ENCODE assay signal across 9 cellular contexts in genomic region chr18:45666520-45666919, GRCh38. TPM values are rescaled to one million over a fixed set of nuclear protein-coding genes. Genes with fewer than 3 reads are reported as not detected.
DNase-seq lines count a peak whose midpoint lies in the region; ATAC-seq and TF ChIP-seq lines count a peak whose summit lies in the region.
"Had no signal": no experiment of that assay in that cellular context is flagged by ENCODE, and none has a peak within 500 bp of the region (broad histone marks: within the 10 kb centered on the region; RNA-seq: fewer than 3 reads in every experiment).

No MANE protein-coding gene starts in this region.

- H3K79me2 ChIP-seq in Loucy (ENCODE audit: insufficient read depth, low read length): no peaks in the 10 kb centered on the region

- H3K27me3 ChIP-seq in Loucy (ENCODE audit: insufficient read depth, low read length, poor library complexity, severe bottlenecking) (no peaks in the 10 kb centered on the region), left lung (no peaks in the 10 kb centered on the region)
- H3K27me3 ChIP-seq in naive thymus-derived CD4-positive, alpha-beta T cell (ENCODE audit: control insufficient read depth in 2 of 2, insufficient read depth in 2 of 2, low read length in 2 of 2): no peaks in the 10 kb centered on the region
- H3K27me3 ChIP-seq: right lobe of liver had no signal

- no peak overlapping the region for H3K27ac ChIP-seq in naive thymus-derived CD4-positive, alpha-beta T cell (ENCODE audit: low read depth, low read length)
- H3K27ac ChIP-seq in left lung: peak overlapping the region in 1 of 2 donors; percentile 50
- H3K27ac ChIP-seq: right lobe of liver had no signal

- intact Hi-C loops in naive thymus-derived CD4-positive, alpha-beta T cell (cut with micrococcal nuclease): loop anchor here in 1 of 2 donors (10.0 kb wide), 1 partner anchor 988 kb away; the partner anchor contains the start of gene LOXHD1
- intact Hi-C loops in left lung (cut with DNase I): loop anchor here in 1 of 2 donors (10.0 kb wide), 1 partner anchor 408 kb away; the partner anchor contains the start of gene PSTPIP2

- no peak for TF ChIP-seq CTCF in HFFc6 (IDR thresholded peaks at IDR 0.05)
- TF ChIP-seq CTCF in Loucy (conservative IDR thresholded peaks at IDR 0.05; ENCODE audit: low read length): no peak
- no peak for TF ChIP-seq CTCF in left lung (IDR thresholded peaks at IDR 0.05)

- peak overlapping the region; percentile 34 for H3K4me3 Mint-ChIP-seq in HFFc6
- peak overlapping the region in 9 of 10 donors; percentile 44 to 87 (median 65) for H3K4me3 Mint-ChIP-seq in naive thymus-derived CD4-positive, alpha-beta T cell

- H3K4me2 ChIP-seq in Loucy (ENCODE audit: low read depth, low read length, poor library complexity, severe bottlenecking): peak overlapping the region; percentile 72

- peaks cover 55% of the 10 kb centered on the region for H3K4me1 Mint-ChIP-seq in HFFc6 (ENCODE audit: low read depth)
- peaks cover 38 to 71% (median 67%) of the 10 kb centered on the region in 7 donors for H3K4me1 Mint-ChIP-seq in naive thymus-derived CD4-positive, alpha-beta T cell

- no peak overlapping the region for H2AFZ ChIP-seq in Loucy (ENCODE audit: low read length)

- H3K4me3 ChIP-seq in Loucy (ENCODE audit: low read length, poor library complexity, severe bottlenecking) (peak overlapping the region; percentile 57), left lung (no peak overlapping the region)
- H3K4me3 ChIP-seq in naive thymus-derived CD4-positive, alpha-beta T cell (ENCODE audit: low read length): peak overlapping the region; percentile 3
- H3K4me3 ChIP-seq: right lobe of liver had no signal

- H3K9me3 ChIP-seq in Loucy (ENCODE audit: insufficient read depth, low read depth, low read length) (no peaks in the 10 kb centered on the region), left lung (no peaks in the 10 kb centered on the region)
- H3K9me3 ChIP-seq in naive thymus-derived CD4-positive, alpha-beta T cell (ENCODE audit: control insufficient read depth in 2 of 3, low read length in 3 of 3): no peaks in the 10 kb centered on the region
- H3K9me3 ChIP-seq: right lobe of liver had no signal

- no peaks in the 10 kb centered on the region for H4K20me1 ChIP-seq in Loucy (ENCODE audit: insufficient read depth, low read length, poor library complexity, severe bottlenecking)

- H3K9me3 Mint-ChIP-seq in HFFc6: no peaks in the 10 kb centered on the region
- H3K9me3 Mint-ChIP-seq in naive thymus-derived CD4-positive, alpha-beta T cell: no peaks in the 10 kb centered on the region

- peaks cover 8% of the 10 kb centered on the region for H3K27me3 Mint-ChIP-seq in HFFc6 (ENCODE audit: insufficient read depth)
- H3K27me3 Mint-ChIP-seq in naive thymus-derived CD4-positive, alpha-beta T cell: peaks cover 0 to 18% (median 0%) of the 10 kb centered on the region in 5 donors

- ATAC-seq in GM18870 (IDR thresholded peaks at IDR 0.05; ENCODE audit: unreplicated experiment) (peak; percentile 67), left lung (no peak)
- peak; percentile 45 for ATAC-seq in naive thymus-derived CD4-positive, alpha-beta T cell

- DNase-seq in HFFc6 (no peak), NCI-H2227 (lab: John Stamatoyannopoulos, UW; ENCODE audit: unreplicated experiment) (no peak), left lung (no peak)
- DNase-seq in naive thymus-derived CD4-positive, alpha-beta T cell: peak in 3 of 9 donors; percentile 24 to 45 (median 38)
- DNase-seq in stimulated activated CD4-positive, alpha-beta T cell treated with anti-CD3 and anti-CD28 coated beads, Interleukin-12 subunit alpha, Interleukin-12 subunit beta, amount 100 ng/mL, for 4 hours: no peak
- DNase-seq: right lobe of liver had no signal

- peaks cover 22% of the 10 kb centered on the region for H3F3A ChIP-seq in Loucy (ENCODE audit: low read depth)

- no peaks in the 10 kb centered on the region for H3K36me3 Mint-ChIP-seq in HFFc6 (ENCODE audit: low read depth)
- no peaks in the 10 kb centered on the region for H3K36me3 Mint-ChIP-seq in naive thymus-derived CD4-positive, alpha-beta T cell

- peaks cover 63% of the 10 kb centered on the region for H3K4me1 ChIP-seq in Loucy (ENCODE audit: insufficient read depth, low read length, poor library complexity, severe bottlenecking)
- peaks cover 41 to 55% of the 10 kb centered on the region in 2 donors for H3K4me1 ChIP-seq in naive thymus-derived CD4-positive, alpha-beta T cell (ENCODE audit: control insufficient read depth in 2 of 2, insufficient read depth in 2 of 2, low read length in 2 of 2)
- peaks cover 4 to 33% of the 10 kb centered on the region in 2 donors for H3K4me1 ChIP-seq in left lung

- H3K36me3 ChIP-seq in Loucy (ENCODE audit: insufficient read depth, low read length) (no peaks in the 10 kb centered on the region), left lung (no peaks in the 10 kb centered on the region)
- H3K36me3 ChIP-seq in naive thymus-derived CD4-positive, alpha-beta T cell (ENCODE audit: control insufficient read depth in 2 of 3, insufficient read depth in 3 of 3, low read length in 3 of 3): no peaks in the 10 kb centered on the region
- H3K36me3 ChIP-seq: right lobe of liver had no signal

- no peak overlapping the region for H3K27ac Mint-ChIP-seq in HFFc6
- H3K27ac Mint-ChIP-seq in naive thymus-derived CD4-positive, alpha-beta T cell: peak overlapping the region in 8 of 9 donors; percentile 44 to 90 (median 80)

- POLR2A ChIA-PET in naive thymus-derived CD4-positive, alpha-beta T cell (lab: Charles Lee): interaction anchor here (1.5 to 10.0 kb wide), 4 partner anchors 10 to 212 kb away, joined by 4 to 120 read pairs (median 6); no protein-coding TSS in a partner anchor

- CTCF ChIA-PET in naive thymus-derived CD4-positive, alpha-beta T cell (lab: Charles Lee): interaction anchor here (0.6 to 8.5 kb wide), 15 partner anchors 10 to 1538 kb away, joined by 3 to 157 read pairs (median 4); no protein-coding TSS in a partner anchor

- no peaks in the 10 kb centered on the region for H3K9me2 ChIP-seq in Loucy (replicated peaks; ENCODE audit: low read depth, low read length)

- H3K9ac ChIP-seq in Loucy (ENCODE audit: low read depth, low read length, poor library complexity, severe bottlenecking): peak overlapping the region; percentile 68

RNA-seq across cellular contexts. Expression of gene SLC14A2, which starts 51.2 kb away (rescaled TPM):
- not detected for total RNA-seq in HFFc6 (2021; fragmentation: NEBNext Ultra II Directional; extraction: Animal tissue kit (Norgen Biotek cat#: 25700))
- total RNA-seq in naive thymus-derived CD4-positive, alpha-beta T cell: under 1 TPM in 1 of 5 experiments, not detected in 4; 0.10 TPM
- polyA plus RNA-seq in naive thymus-derived CD4-positive, alpha-beta T cell: not detected
- under 1 TPM; 0.12 to 0.37 TPM for total RNA-seq in left lung
- total RNA-seq: HT1080 had no signal

RNA-seq across cellular contexts. Expression of gene SLC14A1, which starts 57.5 kb away (rescaled TPM):
- 1 to 10 TPM in 1 of 6 experiments, under 1 TPM in 5; 0.24 to 1.3 (median 0.73) TPM for total RNA-seq in HFFc6 (2021; fragmentation: NEBNext Ultra II Directional; extraction: Animal tissue kit (Norgen Biotek cat#: 25700))
- total RNA-seq in naive thymus-derived CD4-positive, alpha-beta T cell: 10 to 100 TPM in 1 of 5 experiments, 1 to 10 TPM in 3, under 1 TPM in 1; 0.97 to 12.9 (median 3.3) TPM
- 1 to 10 TPM; 1.4 to 2.2 TPM for polyA plus RNA-seq in naive thymus-derived CD4-positive, alpha-beta T cell
- total RNA-seq in left lung: 1 to 10 TPM in 1 of 2 donors, under 1 TPM in 1; 0.86 to 1.6 TPM

Comparison
In these comparisons a context has a peak if more than half of its experiments do, and no peak if none do; other contexts are left out.
1. H3K4me3 ChIP-seq: peak in Loucy (single experiment) and naive thymus-derived CD4-positive, alpha-beta T cell (single experiment); none in left lung (0 of 2).